1 cellular context compared by ENCODE assay signal in genomic region chr16:88926374-88926990, GRCh38.
TF ChIP-seq lines count a peak whose summit lies in the region.

No MANE protein-coding gene starts in this region.

TF ChIP-seq in HepG2, 621 proteins besides CTCF, POLR2A, EP300 and RAD21 (continued from another document):
- TF ChIP-seq CSRNP2 (CRISPR knock-in tag; conservative IDR thresholded peaks at IDR 0.05; ENCODE audit: low read depth) (no peak), ZNF652 (CRISPR knock-in tag; IDR thresholded peaks at IDR 0.05; ENCODE audit: borderline replicate concordance, low read depth) (no peak), MXD1 (CRISPR knock-in tag; IDR thresholded peaks at IDR 0.05) (peak; percentile 7; the same call in 1 of the 2 replicates), ZNF777 (CRISPR knock-in tag; IDR thresholded peaks at IDR 0.05) (0 out of 2 replicates have a peak, but pooled peaks have one; percentile 6), ELF4 (CRISPR knock-in tag; IDR thresholded peaks at IDR 0.05; ENCODE audit: borderline replicate concordance) (no peak)
TF ChIP-seq in HepG2: peak in this region for 7.
